In the genomic region with DNA sequence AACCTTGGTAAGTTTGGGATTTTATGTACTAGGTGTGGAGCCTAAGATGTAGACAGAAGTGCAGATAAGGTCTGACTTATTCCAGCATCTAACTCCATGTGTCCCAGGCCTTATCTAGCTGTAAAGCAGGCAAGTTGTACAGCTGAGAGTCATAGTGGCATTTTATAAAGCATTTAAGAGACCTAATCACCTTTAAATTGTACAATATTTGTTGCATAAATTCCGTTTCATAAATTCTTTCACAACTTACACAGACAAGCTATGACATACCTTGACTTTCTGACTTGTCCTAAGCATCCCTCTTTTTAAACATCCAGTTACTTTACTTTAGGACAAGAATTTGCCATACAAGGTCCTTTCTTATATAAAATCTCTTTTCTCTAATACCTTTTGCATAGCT, we compare ENCODE assay signal across 40 cellular contexts.
"Had no signal": no experiment of that assay in that cellular context is flagged by ENCODE, and none has a peak within 500 bp of the region (broad histone marks: within the 10 kb centered on the region; RNA-seq: fewer than 3 reads in every experiment).

No MANE protein-coding gene starts in this region.

- H3K27me3 Mint-ChIP-seq: activated naive CD4-positive, alpha-beta T cell treated with anti-CD3 and anti-CD28 coated beads, Interleukin-2, amount 10 ng/mL, durations not matched to agents 7 days and 5 days; activated naive CD4-positive, alpha-beta T cell treated with anti-CD3 and anti-CD28 coated beads, Interleukin-2, amount 50 U/mL, for 24 hours; activated naive CD8-positive, alpha-beta T cell; activated naive CD8-positive, alpha-beta T cell treated with anti-CD3 and anti-CD28 coated beads for 36 hours; activated naive CD8-positive, alpha-beta T cell treated with anti-CD3 and anti-CD28 coated beads, Interleukin-2, amount 10 ng/mL, durations not matched to agents 7 days and 5 days; activated naive CD8-positive, alpha-beta T cell treated with anti-CD3 and anti-CD28 coated beads, Interleukin-2, amount 50 U/mL, for 24 hours; activated T-cell treated with anti-CD3 and anti-CD28 coated beads, Interleukin-2, amount 50 U/mL, for 24 hours; activated T-helper 17 cell treated with anti-CD3 and anti-CD28 coated beads, Interleukin-2, amount 50 U/mL, for 72 hours; central memory CD8-positive, alpha-beta T cell had no signal

- H3K4me1 Mint-ChIP-seq: activated naive CD8-positive, alpha-beta T cell treated with anti-CD3 and anti-CD28 coated beads for 36 hours had no signal

- H3K4me3 ChIP-seq: adrenal gland, ascending aorta, body of pancreas, breast epithelium, cardiac muscle cell had no signal

- H3K4me1 ChIP-seq: adrenal gland, ascending aorta, breast epithelium had no signal

- H3K36me3 ChIP-seq: breast epithelium, cardiac muscle cell had no signal

- H3K9me3 Mint-ChIP-seq: activated naive CD4-positive, alpha-beta T cell treated with anti-CD3 and anti-CD28 coated beads for 36 hours; activated naive CD4-positive, alpha-beta T cell treated with anti-CD3 and anti-CD28 coated beads, Interleukin-2, amount 10 ng/mL, durations not matched to agents 7 days and 5 days; activated naive CD4-positive, alpha-beta T cell treated with anti-CD3 and anti-CD28 coated beads, Interleukin-2, amount 50 U/mL, for 24 hours; activated naive CD4-positive, alpha-beta T cell treated with anti-CD3 and anti-CD28 coated beads, Interleukin-2, amount 50 U/mL, for 72 hours; activated naive CD8-positive, alpha-beta T cell treated with anti-CD3 and anti-CD28 coated beads for 36 hours; activated naive CD8-positive, alpha-beta T cell treated with anti-CD3 and anti-CD28 coated beads, Interleukin-2, amount 10 ng/mL, durations not matched to agents 7 days and 5 days; activated naive CD8-positive, alpha-beta T cell treated with anti-CD3 and anti-CD28 coated beads, Interleukin-2, amount 50 U/mL, for 24 hours; activated T-cell treated with anti-CD3 and anti-CD28 coated beads, Interleukin-2, amount 50 U/mL, for 24 hours; activated T-cell treated with anti-CD3 and anti-CD28 coated beads, Interleukin-2, amount 50 U/mL, for 4 hours; activated T-cell treated with anti-CD3 and anti-CD28 coated beads, Interleukin-2, amount 50 U/mL, for 72 hours; activated T-helper 1 cell treated with anti-CD3 and anti-CD28 coated beads, Interleukin-12 subunit alpha, Interleukin-12 subunit beta, Interleukin-2, Interleukin-4 antibody, amounts not matched to agents 30 ng/mL and 10 ng/mL and 1 ng/mL, durations not matched to agents 14 hours and 24 hours and 36 hours; activated T-helper 17 cell treated with anti-CD3 and anti-CD28 coated beads, Interleukin-2, amount 50 U/mL, for 72 hours; activated T-helper 2 cell treated with anti-CD3 and anti-CD28 coated beads, Interferon-gamma antibody, Interleukin-2, Interleukin-4, amounts not matched to agents 10 μg/mL and 5 μg/mL and 100 μg/mL, durations not matched to agents 14 hours and 24 hours and 36 hours; central memory CD8-positive, alpha-beta T cell had no signal

- DNase-seq: activated effector memory CD4-positive, alpha-beta T cell treated with anti-CD3 and anti-CD28 coated beads, Interleukin-2, amount 50 U/mL, for 16 hours; activated effector memory CD4-positive, alpha-beta T cell treated with Interleukin-2 at 50 U/mL for 16 hours; activated gamma-delta T cell; activated gamma-delta T cell treated with Interleukin-2 at 50 U/mL for 16 hours; activated naive CD4-positive, alpha-beta T cell; activated naive CD4-positive, alpha-beta T cell treated with anti-CD3 and anti-CD28 coated beads for 36 hours; activated naive CD4-positive, alpha-beta T cell treated with anti-CD3 and anti-CD28 coated beads, Interleukin-2, amount 10 ng/mL, durations not matched to agents 7 days and 5 days; activated naive CD4-positive, alpha-beta T cell treated with anti-CD3 and anti-CD28 coated beads, Interleukin-2, amount 50 U/mL, for 16 hours; activated naive CD4-positive, alpha-beta T cell treated with Interleukin-2 at 50 U/mL for 16 hours; activated naive CD8-positive, alpha-beta T cell treated with anti-CD3 and anti-CD28 coated beads for 36 hours; activated naive CD8-positive, alpha-beta T cell treated with anti-CD3 and anti-CD28 coated beads, Interleukin-2, amount 10 ng/mL, durations not matched to agents 7 days and 5 days; activated naive CD8-positive, alpha-beta T cell treated with anti-CD3 and anti-CD28 coated beads, Interleukin-2, amount 50 U/mL, for 24 hours; activated T-cell treated with anti-CD3 and anti-CD28 coated beads, Interleukin-2, amount 50 U/mL, for 1 hour; activated T-cell treated with anti-CD3 and anti-CD28 coated beads, Interleukin-2, amount 50 U/mL, for 24 hours; activated T-cell treated with anti-CD3 and anti-CD28 coated beads, Interleukin-2, amount 50 U/mL, for 4 hours; activated T-cell treated with anti-CD3 and anti-CD28 coated beads, Interleukin-2, amount 50 U/mL, for 48 hours; activated T-cell treated with anti-CD3 and anti-CD28 coated beads, Interleukin-2, amount 50 U/mL, for 72 hours; adrenal gland; amniotic stem cell; amygdala; anterior cingulate cortex; aorta; body of pancreas; brain microvascular endothelial cell; caudate nucleus; central memory CD4-positive, alpha-beta T cell; cerebellar nuclear complex had no signal

- FAIRE-seq: astrocyte, bronchial epithelial cell had no signal

- H3K9me3 ChIP-seq: adrenal gland, ascending aorta, body of pancreas, breast epithelium had no signal

- H3K27me3 ChIP-seq: adrenal gland, ascending aorta, body of pancreas, brain microvascular endothelial cell, breast epithelium, cardiac muscle cell had no signal

- ATAC-seq: activated naive CD4-positive, alpha-beta T cell treated with anti-CD3 and anti-CD28 coated beads, Interleukin-2, amount 50 U/mL, for 72 hours; activated naive CD8-positive, alpha-beta T cell treated with anti-CD3 and anti-CD28 coated beads, Interleukin-2, amount 50 U/mL, for 24 hours; activated T-cell treated with anti-CD3 and anti-CD28 coated beads, Interleukin-2, amount 50 U/mL, for 4 hours; activated T-cell treated with anti-CD3 and anti-CD28 coated beads, Interleukin-2, amount 50 U/mL, for 72 hours; activated T-helper 17 cell treated with anti-CD3 and anti-CD28 coated beads, Interleukin-2, amount 50 U/mL, for 72 hours; body of pancreas had no signal

- H3K27ac ChIP-seq: adrenal gland, ascending aorta, body of pancreas, brain microvascular endothelial cell, breast epithelium, cardiac muscle cell had no signal

- H3K36me3 Mint-ChIP-seq: activated naive CD8-positive, alpha-beta T cell had no signal

- H3K27ac Mint-ChIP-seq: activated naive CD4-positive, alpha-beta T cell treated with anti-CD3 and anti-CD28 coated beads for 36 hours; activated naive CD4-positive, alpha-beta T cell treated with anti-CD3 and anti-CD28 coated beads, Interleukin-2, amount 10 ng/mL, durations not matched to agents 7 days and 5 days; activated naive CD4-positive, alpha-beta T cell treated with anti-CD3 and anti-CD28 coated beads, Interleukin-2, amount 50 U/mL, for 24 hours; activated naive CD4-positive, alpha-beta T cell treated with anti-CD3 and anti-CD28 coated beads, Interleukin-2, amount 50 U/mL, for 72 hours; activated naive CD8-positive, alpha-beta T cell; activated naive CD8-positive, alpha-beta T cell treated with anti-CD3 and anti-CD28 coated beads for 36 hours; activated naive CD8-positive, alpha-beta T cell treated with anti-CD3 and anti-CD28 coated beads, Interleukin-2, amount 10 ng/mL, durations not matched to agents 7 days and 5 days; activated naive CD8-positive, alpha-beta T cell treated with anti-CD3 and anti-CD28 coated beads, Interleukin-2, amount 50 U/mL, for 24 hours; activated T-cell treated with anti-CD3 and anti-CD28 coated beads, Interleukin-2, amount 50 U/mL, for 24 hours; activated T-cell treated with anti-CD3 and anti-CD28 coated beads, Interleukin-2, amount 50 U/mL, for 72 hours; activated T-helper 1 cell treated with anti-CD3 and anti-CD28 coated beads, Interleukin-12 subunit alpha, Interleukin-12 subunit beta, Interleukin-2, Interleukin-4 antibody, amounts not matched to agents 30 ng/mL and 10 ng/mL and 1 ng/mL, durations not matched to agents 14 hours and 24 hours and 36 hours; activated T-helper 17 cell treated with anti-CD3 and anti-CD28 coated beads, Interleukin-2, amount 50 U/mL, for 72 hours; activated T-helper 2 cell treated with anti-CD3 and anti-CD28 coated beads, Interferon-gamma antibody, Interleukin-2, Interleukin-4, amounts not matched to agents 10 μg/mL and 5 μg/mL and 100 μg/mL, durations not matched to agents 14 hours and 24 hours and 36 hours; brain had no signal

- H3K4me3 Mint-ChIP-seq: activated naive CD4-positive, alpha-beta T cell treated with anti-CD3 and anti-CD28 coated beads for 36 hours; activated naive CD4-positive, alpha-beta T cell treated with anti-CD3 and anti-CD28 coated beads, Interleukin-2, amount 10 ng/mL, durations not matched to agents 7 days and 5 days; activated naive CD4-positive, alpha-beta T cell treated with anti-CD3 and anti-CD28 coated beads, Interleukin-2, amount 50 U/mL, for 24 hours; activated naive CD8-positive, alpha-beta T cell; activated naive CD8-positive, alpha-beta T cell treated with anti-CD3 and anti-CD28 coated beads for 36 hours; activated naive CD8-positive, alpha-beta T cell treated with anti-CD3 and anti-CD28 coated beads, Interleukin-2, amount 10 ng/mL, durations not matched to agents 7 days and 5 days; activated naive CD8-positive, alpha-beta T cell treated with anti-CD3 and anti-CD28 coated beads, Interleukin-2, amount 50 U/mL, for 24 hours; activated T-cell treated with anti-CD3 and anti-CD28 coated beads, Interleukin-2, amount 50 U/mL, for 24 hours; activated T-cell treated with anti-CD3 and anti-CD28 coated beads, Interleukin-2, amount 50 U/mL, for 4 hours; activated T-cell treated with anti-CD3 and anti-CD28 coated beads, Interleukin-2, amount 50 U/mL, for 72 hours; activated T-helper 1 cell treated with anti-CD3 and anti-CD28 coated beads, Interleukin-12 subunit alpha, Interleukin-12 subunit beta, Interleukin-2, Interleukin-4 antibody, amounts not matched to agents 30 ng/mL and 10 ng/mL and 1 ng/mL, durations not matched to agents 14 hours and 24 hours and 36 hours; activated T-helper 17 cell treated with anti-CD3 and anti-CD28 coated beads, Interleukin-2, amount 50 U/mL, for 72 hours; brain; central memory CD8-positive, alpha-beta T cell had no signal
